Comparison of ENCODE assay signal across 8 cellular contexts in the genomic region with DNA sequence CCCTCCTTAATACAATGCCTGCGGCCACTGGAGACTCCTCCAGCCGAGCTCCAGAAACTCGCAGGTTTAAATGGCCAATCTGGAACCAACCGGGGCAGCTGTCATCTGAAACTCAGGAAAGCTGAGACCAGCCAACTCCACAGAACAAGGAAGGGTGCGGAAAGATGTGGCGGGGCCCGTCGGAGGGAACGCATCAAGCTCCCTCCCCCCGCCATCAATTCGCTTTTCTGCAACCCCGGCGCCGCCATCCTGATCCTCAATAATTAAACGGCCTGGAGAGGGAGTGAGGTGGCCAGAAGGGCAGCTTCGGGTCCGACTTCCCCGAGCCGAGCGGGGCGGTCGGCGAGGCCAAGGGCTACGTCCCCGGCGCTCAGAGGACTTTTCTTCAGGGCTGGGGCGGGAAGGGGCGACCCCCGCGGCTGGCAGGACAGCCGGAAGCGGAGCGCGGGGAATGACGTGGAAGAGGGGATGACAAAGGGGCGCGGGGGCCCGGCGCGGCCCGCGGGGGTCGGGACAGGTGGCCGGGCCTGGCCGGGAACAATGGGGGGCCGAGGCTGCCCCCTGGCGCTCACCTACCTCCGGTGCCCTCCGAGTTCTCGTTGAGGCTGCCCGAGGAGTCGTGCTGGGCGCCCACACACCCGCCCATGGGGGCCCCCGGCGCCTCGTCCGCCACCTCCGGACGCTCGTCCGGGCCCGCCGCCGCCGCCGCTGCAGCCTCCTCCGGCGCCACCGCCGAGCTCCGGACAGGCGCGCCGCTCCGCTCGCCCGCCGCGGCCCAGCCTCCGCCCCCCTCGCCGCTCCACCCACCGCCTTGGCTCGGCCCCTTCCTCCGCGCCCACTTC. TPM values are rescaled to one million over a fixed set of nuclear protein-coding genes. Genes with fewer than 3 reads are reported as not detected.
DNase-seq lines count a peak whose midpoint lies in the region; ATAC-seq and TF ChIP-seq lines count a peak whose summit lies in the region.

A gene with protein sequence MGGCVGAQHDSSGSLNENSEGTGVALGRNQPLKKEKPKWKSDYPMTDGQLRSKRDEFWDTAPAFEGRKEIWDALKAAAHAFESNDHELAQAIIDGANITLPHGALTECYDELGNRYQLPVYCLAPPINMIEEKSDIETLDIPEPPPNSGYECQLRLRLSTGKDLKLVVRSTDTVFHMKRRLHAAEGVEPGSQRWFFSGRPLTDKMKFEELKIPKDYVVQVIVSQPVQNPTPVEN (minus strand): TSS at position 745 of the 842 bp plus-strand sequence. CDS start 99 bp downstream, at position 646.

- H3K27me3 Mint-ChIP-seq in type B pancreatic cell, result no peaks in the 10 kb centered on the region

- H3K4me1 Mint-ChIP-seq in type B pancreatic cell (ENCODE audit: unreplicated experiment), result peaks cover 18% of the 10 kb centered on the region

- peak within 1 kb of the TSS; percentile 71 for H2AFZ ChIP-seq in KMS-11 (ENCODE audit: low read depth)

- H3K36me3 Mint-ChIP-seq in type B pancreatic cell, result peaks cover 9% of the 10 kb centered on the region

- H3K4me3 ChIP-seq in KMS-11 (IDR thresholded peaks at IDR 0.05; ENCODE audit: insufficient read depth, low read depth, low read length) (no peak within 1 kb of the TSS), heart left ventricle (peak within 1 kb of the TSS; percentile 58 to 98 (median 90))

- peak within 1 kb of the TSS; percentile 76 for H3K4me2 ChIP-seq in KMS-11

- H3K27ac Mint-ChIP-seq in type B pancreatic cell, result peak within 1 kb of the TSS; percentile 97

- in situ Hi-C loops in G401 (cut with HindIII; ENCODE audit: low sequenced_read_pairs), result no loop called here

- TF ChIP-seq POLR2A in heart left ventricle (IDR thresholded peaks at IDR 0.05), result peak in 1 of 2 donors; percentile 40

- WGBS in adipose tissue, 3 donors, result 0 to 1% (median 0%) methylated on average over 45 to 86 of the region's 87 CpGs
- 0 to 2% (median 1%) methylated on average over 15 to 87 of the region's 87 CpGs for WGBS in heart left ventricle, 4 donors

- H3K27me3 ChIP-seq in KMS-11 (ENCODE audit: insufficient read depth, low read depth), result no peaks in the 10 kb centered on the region
- no peaks in the 10 kb centered on the region for H3K27me3 ChIP-seq in heart left ventricle

- TF ChIP-seq CTCF in KMS-11 (conservative IDR thresholded peaks at IDR 0.05; ENCODE audit: low read depth, low read length) (peak; percentile 23; the same call in 1 of the 2 replicates), heart left ventricle (IDR thresholded peaks at IDR 0.05) (peak; percentile 39 to 75 (median 62)), type B pancreatic cell (conservative IDR thresholded peaks at IDR 0.05) (peak; percentile 74)

- H3K9me3 Mint-ChIP-seq in type B pancreatic cell, result no peaks in the 10 kb centered on the region

- peak within 1 kb of the TSS; percentile 98 for H3K4me3 Mint-ChIP-seq in type B pancreatic cell

- H3K9ac ChIP-seq in KMS-11, result peak within 1 kb of the TSS; percentile 58

- H3K9me3 ChIP-seq in heart left ventricle, result no peaks in the 10 kb centered on the region

- DNase-seq in G401 (ENCODE audit: low spot score) (peak; percentile 78), SKM-1 (lab: John Stamatoyannopoulos, UW; ENCODE audit: unreplicated experiment) (peak; percentile 77), heart left ventricle (peak; percentile 89 to 93 (median 90)), posterior cingulate gyrus (peak; percentile 47 to 95 (median 68)), type B pancreatic cell (ENCODE audit: extremely low spot score, unreplicated experiment) (peak; percentile 88)

- H3K36me3 ChIP-seq in KMS-11 (ENCODE audit: insufficient read depth) (no peaks in the 10 kb centered on the region), heart left ventricle (no peaks in the 10 kb centered on the region)

- ATAC-seq in GM21786 (IDR thresholded peaks at IDR 0.05; ENCODE audit: unreplicated experiment) (peak; percentile 88), heart left ventricle (peak; percentile 69 to 94 (median 88))

- intact Hi-C loops in heart left ventricle (cut with DNase I), result loop anchor here in 7 of 10 donors (2.0 to 10.0 kb wide), 9 partner anchors 94 to 368 kb away; a partner anchor contains a TSS
- intact Hi-C loops in posterior cingulate gyrus (cut with DNase I), result loop anchor here (2.0 to 5.0 kb wide), 3 partner anchors 94 to 176 kb away; a partner anchor contains a TSS

- no peaks in the 10 kb centered on the region for H3K79me2 ChIP-seq in KMS-11 (ENCODE audit: insufficient read depth, low read depth)

- H3K4me1 ChIP-seq in KMS-11 (ENCODE audit: low read depth, poor library complexity, severe bottlenecking) (peaks cover 4% of the 10 kb centered on the region), heart left ventricle (peaks cover 0 to 39% (median 25%) of the 10 kb centered on the region in 12 donors)

- no peaks in the 10 kb centered on the region for H4K20me1 ChIP-seq in KMS-11 (ENCODE audit: insufficient read depth)

- H3K27ac ChIP-seq in KMS-11, result no peak within 1 kb of the TSS
- peak within 1 kb of the TSS; percentile 54 for H3K27ac ChIP-seq in adipose tissue (ENCODE audit: low read depth, low read length)
- peak within 1 kb of the TSS; percentile 85 to 96 (median 92) for H3K27ac ChIP-seq in heart left ventricle

RNA-seq across cellular contexts. Expression of the gene that starts here (rescaled TPM):
- total RNA-seq in G401 (2014; rRNA removed; shearing (Covaris generic)), result 36.1 and 40.0 TPM in 2 replicates
- polyA plus RNA-seq in adipose tissue (10 to 100 TPM in 1 of 3 donors, 1 to 10 TPM in 2; 5.3 to 26.8 (median 7.4) TPM), heart left ventricle (10 to 100 TPM in 1 of 2 donors, 1 to 10 TPM in 1; 5.0 to 11.6 TPM)
- total RNA-seq in heart left ventricle (10 to 100 TPM in 3 of 9 donors, 1 to 10 TPM in 6; 9.1 to 13.3 (median 9.7) TPM), type B pancreatic cell (ENCODE audit: low replicate concordance) (32.8 and 47.2 TPM in 2 replicates)

Comparison
In these comparisons a context has a peak if more than half of its experiments do, and no peak if none do; other contexts are left out.
1. CTCF ChIP-seq: peak in every context shown above with its lines; median percentile 74 in type B pancreatic cell; 62 in heart left ventricle; 23 in KMS-11.